Comparison of ENCODE assay signal across 8 cellular contexts in the genomic region with DNA sequence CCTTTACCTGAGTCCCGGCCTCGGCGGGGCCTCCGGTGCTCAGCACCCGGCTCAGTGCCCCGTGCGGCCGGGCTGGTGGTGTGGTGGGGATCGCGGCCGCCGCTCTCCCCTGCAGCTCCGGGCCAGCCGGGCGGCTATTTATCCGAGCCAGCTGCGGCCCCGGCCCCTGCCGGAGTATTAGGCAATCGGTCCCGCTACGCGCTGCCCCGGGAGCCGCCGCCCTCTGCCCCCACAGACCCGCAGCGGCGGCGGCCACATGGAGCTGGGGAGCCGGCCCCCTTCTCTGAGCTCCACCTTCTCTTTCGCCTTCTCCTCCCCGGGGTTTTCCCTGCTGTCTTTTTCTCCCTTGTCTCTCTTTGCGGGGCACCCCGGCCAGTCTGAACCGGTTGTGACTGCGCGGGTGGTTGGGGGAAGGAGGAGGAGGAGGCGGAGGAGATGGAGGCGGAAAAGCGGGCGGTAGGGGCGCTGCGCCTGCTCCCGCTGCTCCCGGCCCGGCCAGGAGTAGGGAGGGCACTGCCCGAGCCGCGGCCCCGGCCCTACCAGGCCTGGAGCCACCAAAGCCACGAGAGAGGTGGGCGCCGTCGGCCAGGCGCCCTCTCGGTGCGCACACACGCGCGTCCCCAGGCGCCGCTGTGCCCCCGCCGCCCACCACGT. TPM values are rescaled to one million over a fixed set of nuclear protein-coding genes. Genes with fewer than 3 reads are reported as not detected.
DNase-seq lines count a peak whose midpoint lies in the region; ATAC-seq, FAIRE-seq and TF ChIP-seq lines count a peak whose summit lies in the region.

TSS of gene SLC16A9 (minus strand) at position 379 of the 654 bp plus-strand sequence. CDS start 25,559 bp downstream, outside the sequence.

- intact Hi-C loops in activated CD4-positive, alpha-beta T cell treated with anti-CD3 and anti-CD28 coated beads for 36 hours (cut with DNase I, micrococcal nuclease): loop anchor here (1.0 to 10.0 kb wide), 5 partner anchors 95 to 198 kb away; partner anchors contain the start of gene CCDC6 (in 1 of the 2)
- intact Hi-C loops in endothelial cell of umbilical vein (cut with micrococcal nuclease): no loop called here

- no peak within 1 kb of the TSS for H3K23ac ChIP-seq in H9 (ENCODE audit: insufficient read length, low read depth, low read length)

- H2AFZ ChIP-seq in H9 (ENCODE audit: low read length): no peak within 1 kb of the TSS
- peak within 1 kb of the TSS; percentile 84 for H2AFZ ChIP-seq in endothelial cell of umbilical vein (ENCODE audit: low read depth, low read length)

- H3K56ac ChIP-seq in H9 (ENCODE audit: insufficient read length, low read depth, low read length): no peak within 1 kb of the TSS

- H4K5ac ChIP-seq in H9 (ENCODE audit: insufficient read length, low read depth, low read length): no peak within 1 kb of the TSS

- peak within 1 kb of the TSS; percentile 89 for H3K18ac ChIP-seq in H9 (ENCODE audit: insufficient read length, low read depth, low read length)

- BruUV-seq in endothelial cell of umbilical vein (replicated peaks; lab: Mats Ljungman, UMichigan): no TSS peak

- no peaks in the 10 kb centered on the region for H3K79me2 ChIP-seq in H9 (ENCODE audit: insufficient read depth, low read length)
- no peaks in the 10 kb centered on the region for H3K79me2 ChIP-seq in endothelial cell of umbilical vein (ENCODE audit: control insufficient read depth, insufficient read depth, low read length)

- H4K8ac ChIP-seq in H9 (replicated peaks; ENCODE audit: insufficient read length, low read depth, low read length): no peak within 1 kb of the TSS

- H3K36me3 Mint-ChIP-seq in activated CD4-positive, alpha-beta T cell treated with anti-CD3 and anti-CD28 coated beads for 36 hours (ENCODE audit: low read depth): no peaks in the 10 kb centered on the region
- peaks cover 0 to 27% (median 2%) of the 10 kb centered on the region in 3 experiments; a peak in 5 of 7 replicates for H3K36me3 Mint-ChIP-seq in H9 (ENCODE audit: insufficient read depth in 1 of 3, low read depth in 3 of 3)

- H3K9me1 ChIP-seq in endothelial cell of umbilical vein (replicated peaks; ENCODE audit: control insufficient read depth, extremely low read depth, insufficient read depth, low read length): no peaks in the 10 kb centered on the region

- peak within 1 kb of the TSS; percentile 96 for H4K91ac ChIP-seq in H9 (ENCODE audit: insufficient read length, low read depth, low read length)

- no peak for TF ChIP-seq POLR2A in endothelial cell of umbilical vein (IDR thresholded peaks at IDR 0.05; ENCODE audit: low read depth, low read length)

- no peak for FAIRE-seq in endothelial cell of umbilical vein (lab: Jason Lieb, UNC)

- dilution Hi-C loops in endothelial cell of umbilical vein (cut with MboI; ENCODE audit: extremely low pct_ligation_motif_present, low sequenced_read_pairs): no loop called here

- peaks cover 18% of the 10 kb centered on the region for H3K23me2 ChIP-seq in H9 (ENCODE audit: insufficient read length, low read depth, low read length, poor library complexity, severe bottlenecking)

- peak within 1 kb of the TSS; percentile 97 for H3K14ac ChIP-seq in H9 (ENCODE audit: insufficient read depth, low read length)

- H3K27ac ChIP-seq in H9 (ENCODE audit: insufficient read length, low read depth, low read length) (no peak within 1 kb of the TSS), VCaP (peak within 1 kb of the TSS; percentile 52), endothelial cell of umbilical vein (ENCODE audit: insufficient read depth, low read depth, low read length) (no peak within 1 kb of the TSS), stomach smooth muscle (ENCODE audit: low read length) (no peak within 1 kb of the TSS)

- H3K27me3 Mint-ChIP-seq in activated CD4-positive, alpha-beta T cell treated with anti-CD3 and anti-CD28 coated beads for 36 hours: peaks cover 52% of the 10 kb centered on the region
- peaks cover 51% of the 10 kb centered on the region for H3K27me3 Mint-ChIP-seq in H9 (ENCODE audit: low read depth)

- H3K36me3 ChIP-seq in endothelial cell of umbilical vein (ENCODE audit: control insufficient read depth in 2 of 2, extremely low read depth in 1 of 2, insufficient read depth in 2 of 2, low read length in 2 of 2) (no peaks in the 10 kb centered on the region), stomach smooth muscle (ENCODE audit: control insufficient read depth in 2 of 2, insufficient read depth in 2 of 2, low read length in 2 of 2) (no peaks in the 10 kb centered on the region)

- CTCF ChIA-PET in activated CD4-positive, alpha-beta T cell treated with anti-CD3 and anti-CD28 coated beads for 36 hours (lab: Charles Lee): no interaction called here
- CTCF ChIA-PET in endothelial cell of umbilical vein (lab: Charles Lee): no interaction called here

- H4K20me1 ChIP-seq in H9 (ENCODE audit: control insufficient read depth, insufficient read depth, insufficient read length) (no peaks in the 10 kb centered on the region), endothelial cell of umbilical vein (replicated peaks; ENCODE audit: control insufficient read depth, extremely low read depth, insufficient read depth, low read length) (no peaks in the 10 kb centered on the region)

- peak; percentile 83 for DNase-seq in activated CD4-positive, alpha-beta T cell treated with anti-CD3 and anti-CD28 coated beads for 36 hours
- DNase-seq in activated CD4-positive, alpha-beta T cell treated with anti-CD3 and anti-CD28 coated beads for 1 hour: no peak
- peak; percentile 71 for DNase-seq in H9
- no peak for DNase-seq in LNCaP clone FGC (ENCODE audit: low read depth)
- peak; percentile 18 for DNase-seq in endothelial cell of umbilical vein (ENCODE audit: low read depth, low spot score)
- DNase-seq in midbrain (lab: John Stamatoyannopoulos, UW): peak; percentile 78

- peak within 1 kb of the TSS; percentile 68 for H3K4me3 Mint-ChIP-seq in activated CD4-positive, alpha-beta T cell treated with anti-CD3 and anti-CD28 coated beads for 36 hours
- H3K4me3 Mint-ChIP-seq in H9: peak within 1 kb of the TSS; percentile 79 to 87

- H2BK20ac ChIP-seq in H9 (ENCODE audit: low read depth, low read length, poor library complexity, severe bottlenecking): no peak within 1 kb of the TSS

- ATAC-seq in activated CD4-positive, alpha-beta T cell treated with anti-CD3 and anti-CD28 coated beads for 36 hours: peak; percentile 94

- no peak within 1 kb of the TSS for H2AK5ac ChIP-seq in H9 (ENCODE audit: insufficient read length, low read length)

- H3K4me1 ChIP-seq in H9 (ENCODE audit: insufficient read depth, low read length) (no peaks in the 10 kb centered on the region; the same call in 1 of the 2 replicates), endothelial cell of umbilical vein (ENCODE audit: control insufficient read depth, extremely low read depth, insufficient read depth, low read length) (peaks cover 5% of the 10 kb centered on the region), stomach smooth muscle (ENCODE audit: control insufficient read depth, insufficient read depth, low read length) (peaks cover 9% of the 10 kb centered on the region)

- H3K9me3 ChIP-seq in H9 (ENCODE audit: control insufficient read depth, low read depth, low read length): no peaks in the 10 kb centered on the region
- H3K9me3 ChIP-seq in endothelial cell of umbilical vein (replicated peaks; ENCODE audit: control insufficient read depth, insufficient read depth, low read length): no peaks in the 10 kb centered on the region
- no peaks in the 10 kb centered on the region for H3K9me3 ChIP-seq in stomach smooth muscle (ENCODE audit: control insufficient read depth in 2 of 2, low read length in 2 of 2)

- no CpG with 5 or more reads among the region's 66 CpGs for WGBS in H9 (ENCODE audit: extremely low coverage, insufficient read length, low lambda C conversion rate)

- H3K9me3 Mint-ChIP-seq in activated CD4-positive, alpha-beta T cell treated with anti-CD3 and anti-CD28 coated beads for 36 hours (ENCODE audit: low read depth): no peaks in the 10 kb centered on the region
- H3K9me3 Mint-ChIP-seq in H9: peaks cover 0 to 3% of the 10 kb centered on the region in 2 experiments; a peak in 1 of 5 replicates

- H3K4ac ChIP-seq in H9 (ENCODE audit: low read depth, low read length): peak within 1 kb of the TSS; percentile 74

- POLR2A ChIA-PET in activated CD4-positive, alpha-beta T cell treated with anti-CD3 and anti-CD28 coated beads for 36 hours (lab: Charles Lee): interaction anchor here (0.6 to 1.8 kb wide), 2 partner anchors 196 to 580 kb away, joined by 4 to 7 read pairs; partner anchors contain the start of gene CCDC6
- POLR2A ChIA-PET in endothelial cell of umbilical vein (lab: Charles Lee): no interaction called here

- H3K9ac ChIP-seq in H9 (ENCODE audit: extremely low read depth, insufficient read length, low read length): peak within 1 kb of the TSS; percentile 75
- peak within 1 kb of the TSS; percentile 42 for H3K9ac ChIP-seq in endothelial cell of umbilical vein (replicated peaks; ENCODE audit: extremely low read depth, insufficient read depth, low read length)
- H3K9ac ChIP-seq in stomach smooth muscle (ENCODE audit: low read length in 2 of 2): peak within 1 kb of the TSS; percentile 47 to 56

- H3K4me2 ChIP-seq in H9 (ENCODE audit: insufficient read depth, insufficient read length, low read length) (peak within 1 kb of the TSS; percentile 49), endothelial cell of umbilical vein (ENCODE audit: insufficient read depth, low read length) (peak within 1 kb of the TSS; percentile 79)

- no peaks in the 10 kb centered on the region for H3K4me1 Mint-ChIP-seq in activated CD4-positive, alpha-beta T cell treated with anti-CD3 and anti-CD28 coated beads for 36 hours
- H3K4me1 Mint-ChIP-seq in H9: peaks cover 12 to 38% of the 10 kb centered on the region in 2 experiments

- no peak within 1 kb of the TSS for H2BK15ac ChIP-seq in H9 (ENCODE audit: low read depth, low read length)

- H3K79me1 ChIP-seq in H9 (ENCODE audit: insufficient read depth, low read depth, low read length, poor library complexity, severe bottlenecking): no peaks in the 10 kb centered on the region

- H3K27me3 ChIP-seq in H9 (ENCODE audit: insufficient read depth, low read length) (no peaks in the 10 kb centered on the region; the same call in 1 of the 2 replicates), endothelial cell of umbilical vein (ENCODE audit: control insufficient read depth in 2 of 2, insufficient read depth in 2 of 2, low read length in 2 of 2) (peaks cover 16 to 41% of the 10 kb centered on the region in 2 experiments), stomach smooth muscle (ENCODE audit: control insufficient read depth in 1 of 2, insufficient read depth in 2 of 2, low read length in 2 of 2) (peaks cover 2 to 5% of the 10 kb centered on the region in 2 donors)

- H3K4me3 ChIP-seq in LNCaP clone FGC (ENCODE audit: low read depth, low read length): peak within 1 kb of the TSS; percentile 72
- peak within 1 kb of the TSS; percentile 33 to 45 (median 42) for H3K4me3 ChIP-seq in endothelial cell of umbilical vein (replicated peaks in 1 of 3; ENCODE audit: insufficient read depth in 1 of 3, low read depth in 1 of 3, low read length in 3 of 3)
- peak within 1 kb of the TSS; percentile 63 to 76 for H3K4me3 ChIP-seq in stomach smooth muscle (ENCODE audit: low read length in 2 of 2)

- no peak within 1 kb of the TSS for H2BK5ac ChIP-seq in H9 (ENCODE audit: insufficient read length, low read length)

- TF ChIP-seq CTCF in H9 (conservative IDR thresholded peaks at IDR 0.05) (peak; percentile 64), LNCaP clone FGC (IDR thresholded peaks at IDR 0.05; ENCODE audit: control insufficient read depth, extremely low read depth, insufficient read depth) (peak; percentile 55), VCaP (conservative IDR thresholded peaks at IDR 0.05) (peak; percentile 67), endothelial cell of umbilical vein (IDR thresholded peaks at IDR 0.05; ENCODE audit: extremely low read depth in 1 of 2, insufficient read depth in 1 of 2, low read depth in 1 of 2, low read length in 2 of 2) (peak; percentile 16 to 43)

- no peak within 1 kb of the TSS for H2BK12ac ChIP-seq in H9 (ENCODE audit: insufficient read length, low read depth, low read length)

- H3T11ph ChIP-seq in H9 (ENCODE audit: low read length): no peak within 1 kb of the TSS

- no peak within 1 kb of the TSS for H2BK120ac ChIP-seq in H9 (ENCODE audit: low read depth, low read length, poor library complexity, severe bottlenecking)

- H3K27ac Mint-ChIP-seq in activated CD4-positive, alpha-beta T cell treated with anti-CD3 and anti-CD28 coated beads for 36 hours: peak within 1 kb of the TSS; percentile 10
- H3K27ac Mint-ChIP-seq in H9: peak within 1 kb of the TSS in 2 of 3 experiments; percentile 95; a peak in 3 of 7 replicates

RNA-seq across cellular contexts. Expression of gene SLC16A9, which starts in this region (rescaled TPM):
- total RNA-seq in activated CD4-positive, alpha-beta T cell treated with anti-CD3 and anti-CD28 coated beads for 36 hours: 1 to 10 TPM; 1.0 to 1.4 TPM
- total RNA-seq in H9 (2021): 4.1 and 4.3 TPM in 2 replicates
- not detected in 2 replicates for total RNA-seq in endothelial cell of umbilical vein
- polyA plus RNA-seq in endothelial cell of umbilical vein: 0.35 and 0.38 TPM in 2 replicates
- polyA plus RNA-seq in endothelial cell of umbilical vein (2011; cell fraction: cytosol; rRNA removed): 0.18 and 0.21 TPM in 2 replicates
- polyA plus RNA-seq in endothelial cell of umbilical vein (2011; cell fraction: nucleus; rRNA removed): 0.21 and 0.25 TPM in 2 replicates
- polyA plus RNA-seq in endothelial cell of umbilical vein (2012): 0.14 and 0.68 TPM in 2 replicates
- 0.62 and 0.80 TPM in 2 replicates for polyA minus RNA-seq in endothelial cell of umbilical vein
- polyA minus RNA-seq in endothelial cell of umbilical vein (2011; cell fraction: cytosol; rRNA and poly(A)+ RNA removed): not detected
- polyA minus RNA-seq in endothelial cell of umbilical vein (2011; cell fraction: nucleus; rRNA and poly(A)+ RNA removed): 0.19 TPM in 1 of 2 replicates, not detected in the other

Comparison
In these comparisons a context has a peak if more than half of its experiments do, and no peak if none do; other contexts are left out.
1. DNase-seq: peak in activated CD4-positive, alpha-beta T cell treated with anti-CD3 and anti-CD28 coated beads for 36 hours (single experiment), H9 (single experiment) and midbrain (single experiment); none in activated CD4-positive, alpha-beta T cell treated with anti-CD3 and anti-CD28 coated beads for 1 hour (single experiment) and LNCaP clone FGC (single experiment).
2. Peak in DNase-seq, H3K4me3 ChIP-seq, H3K9ac ChIP-seq and H3K4me2 ChIP-seq in endothelial cell of umbilical vein; RNA of the gene not detected or under 1 TPM.
3. Peak in every context shown above with its lines, with median percentiles within 50 percentile points of each other: H3K9ac ChIP-seq, CTCF ChIP-seq and H3K4me3 ChIP-seq.